Comparison of ENCODE assay signal across 8 cellular contexts in genomic region chr12:107027304-107028053, GRCh38. TPM values are rescaled to one million over a fixed set of nuclear protein-coding genes. Genes with fewer than 3 reads are reported as not detected.
A peak's percentile ranks its signal among the peaks of the same experiment; 100 is the strongest.
DNase-seq lines count a peak whose midpoint lies in the region; ATAC-seq and TF ChIP-seq lines count a peak whose summit lies in the region.

No MANE protein-coding gene starts in this region.

- DNase-seq in SIG-M5 treated with dmso at 0.1 percent for 504 hours (lab: John Stamatoyannopoulos, UW; ENCODE audit: unreplicated experiment) (peak; percentile 68), SIG-M5 (lab: John Stamatoyannopoulos, UW) (no peak), RKO (ENCODE audit: low spot score) (peak; percentile 94), midbrain (lab: John Stamatoyannopoulos, UW) (peak; percentile 23), vagina (ENCODE audit: extremely low spot score in 2 of 2) (no peak), germinal center (ENCODE audit: low spot score) (no peak)

- H3K27me3 ChIP-seq in duodenal mucosa (ENCODE audit: control insufficient read depth in 1 of 2, insufficient read depth in 2 of 2, low read length in 2 of 2) (no peaks in the 10 kb centered on the region), vagina (no peaks in the 10 kb centered on the region)

- H3K27ac ChIP-seq in duodenal mucosa (ENCODE audit: low read depth, low read length) (peak overlapping the region; percentile 73), vagina (peak overlapping the region; percentile 91)

- intact Hi-C loops in vagina (cut with DNase I), result no loop called here

- no peaks in the 10 kb centered on the region for H3K9me3 ChIP-seq in duodenal mucosa (ENCODE audit: control insufficient read depth in 1 of 2, low read length in 2 of 2)
- no peaks in the 10 kb centered on the region for H3K9me3 ChIP-seq in vagina

- no peak for TF ChIP-seq POLR2A in vagina (IDR thresholded peaks at IDR 0.05)

- no peaks in the 10 kb centered on the region for H3K36me3 ChIP-seq in duodenal mucosa (ENCODE audit: control insufficient read depth in 1 of 2, insufficient read depth in 2 of 2, low read length in 2 of 2)
- no peaks in the 10 kb centered on the region for H3K36me3 ChIP-seq in vagina

- peak overlapping the region in 1 of 2 donors; percentile 37 for H3K9ac ChIP-seq in duodenal mucosa (ENCODE audit: low read depth in 1 of 2, low read length in 2 of 2)

- no peak for TF ChIP-seq CTCF in vagina (IDR thresholded peaks at IDR 0.05)

- H3K4me1 ChIP-seq in duodenal mucosa (ENCODE audit: control insufficient read depth in 1 of 2, insufficient read depth in 2 of 2, low read length in 2 of 2) (peaks cover 11 to 40% of the 10 kb centered on the region in 2 donors), vagina (peaks cover 55% of the 10 kb centered on the region)

- H3K4me3 ChIP-seq in duodenal mucosa (ENCODE audit: low read depth in 1 of 2, low read length in 2 of 2) (no peak overlapping the region), vagina (no peak overlapping the region)

- ATAC-seq in GM21390 (IDR thresholded peaks at IDR 0.05; ENCODE audit: unreplicated experiment), result no peak

RNA-seq across cellular contexts. Expression of gene MTERF2, which starts 40.5 kb away (rescaled TPM):
- total RNA-seq in vagina, result 14.5 TPM

Comparison
In these comparisons a context has a peak if more than half of its experiments do, and no peak if none do; other contexts are left out.
1. DNase-seq: peak in SIG-M5 treated with dmso at 0.1 percent for 504 hours (single experiment), RKO (single experiment) and midbrain (single experiment); none in SIG-M5 (single experiment), vagina (0 of 2) and germinal center (single experiment).